16 cellular contexts compared by ENCODE assay signal in genomic region chr3:8625991-8626390, GRCh38. TPM values are rescaled to one million over a fixed set of nuclear protein-coding genes. Genes with fewer than 3 reads are reported as not detected.
A peak's percentile ranks its signal among the peaks of the same experiment; 100 is the strongest.
DNase-seq lines count a peak whose midpoint lies in the region; TF ChIP-seq lines count a peak whose summit lies in the region.
"Had no signal": no experiment of that assay in that cellular context is flagged by ENCODE, and none has a peak within 500 bp of the region (broad histone marks: within the 10 kb centered on the region; RNA-seq: fewer than 3 reads in every experiment).

No MANE protein-coding gene starts in this region.

- no peaks in the 10 kb centered on the region for H3K36me3 ChIP-seq in adipocyte (ENCODE audit: control insufficient read depth, insufficient read depth, low read length, severe bottlenecking)
- H3K36me3 ChIP-seq: lower lobe of right lung had no signal

- no peak for TF ChIP-seq CTCF in AG10803 (conservative IDR thresholded peaks at IDR 0.05; ENCODE audit: low read length)

- DNase-seq in AG10803 (ENCODE audit: low read depth) (peak; percentile 45), HT1080 (ENCODE audit: low read depth) (peak; percentile 34), adipocyte (ENCODE audit: low read depth) (peak; percentile 21), myocyte (ENCODE audit: low read depth) (peak; percentile 84), T-helper 2 cell (no peak), superior temporal gyrus (ENCODE audit: extremely low spot score) (no peak)
- no peak for DNase-seq in stimulated activated CD4-positive, alpha-beta T cell treated with anti-CD3 and anti-CD28 coated beads, Interleukin-4, amount 100 ng/mL, for 24 hours
- DNase-seq in activated CD4-positive, alpha-beta T cell treated with anti-CD3 and anti-CD28 coated beads for 4 hours: no peak
- DNase-seq: activated CD4-positive, alpha-beta memory T cell treated with anti-CD3 and anti-CD28 coated beads, Interleukin-2, amount 10 ng/mL, durations not matched to agents 7 days and 5 days; amygdala; COR-L47; lower lobe of right lung; naive thymus-derived CD8-positive, alpha-beta T cell; NCI-H2081 treated with DMSO at 0.1 percent for 48 hours; NCI-H526; psoas muscle had no signal

- no peaks in the 10 kb centered on the region for H3K9me3 ChIP-seq in adipocyte (ENCODE audit: control insufficient read depth, low read length)
- H3K9me3 ChIP-seq: lower lobe of right lung, psoas muscle had no signal

- peaks cover 24% of the 10 kb centered on the region for H3K4me1 ChIP-seq in adipocyte (ENCODE audit: control insufficient read depth, insufficient read depth, low read length)

- no peak overlapping the region for H3K4me3 ChIP-seq in AG10803 (ENCODE audit: low read length)
- no peak overlapping the region for H3K4me3 ChIP-seq in adipocyte (ENCODE audit: low read length)
- H3K4me3 ChIP-seq: lower lobe of right lung, psoas muscle had no signal

- no peak overlapping the region for H3K9ac ChIP-seq in adipocyte (ENCODE audit: low read length)

- H3K27me3 ChIP-seq in adipocyte (replicated peaks; ENCODE audit: control insufficient read depth, insufficient read depth, low read length): peaks cover 21% of the 10 kb centered on the region

RNA-seq across cellular contexts. Expression of gene SSUH2, which starts 18.6 kb away (rescaled TPM):
- 0.37 TPM in 1 of 2 replicates, not detected in the other for total RNA-seq in HT1080 (2014; rRNA removed; shearing (Covaris generic))
- polyA plus RNA-seq in HT1080 (2015; cell fraction: cytosol; rRNA removed): 0.06 and 0.17 TPM in 2 replicates
- 0.28 and 0.49 TPM in 2 replicates for polyA plus RNA-seq in HT1080 (2015; cell fraction: nucleus; rRNA removed)
- total RNA-seq in myocyte: 0.05 and 0.16 TPM in 2 replicates
- polyA plus RNA-seq in myocyte (2012): 0.13 TPM
- total RNA-seq: activated CD4-positive, alpha-beta memory T cell treated with anti-CD3 and anti-CD28 coated beads, Interleukin-2, amount 10 ng/mL, durations not matched to agents 7 days and 5 days; lower lobe of right lung; naive thymus-derived CD8-positive, alpha-beta T cell had no signal
- polyA plus RNA-seq: naive thymus-derived CD8-positive, alpha-beta T cell had no signal

Comparison
In these comparisons a context has a peak if more than half of its experiments do, and no peak if none do; other contexts are left out.
1. DNase-seq: peak in AG10803 (single experiment), HT1080 (single experiment), adipocyte (single experiment) and myocyte (single experiment); none in T-helper 2 cell (0 of 5), stimulated activated CD4-positive, alpha-beta T cell treated with anti-CD3 and anti-CD28 coated beads, Interleukin-4, amount 100 ng/mL, for 24 hours (single experiment), superior temporal gyrus (single experiment) and activated CD4-positive, alpha-beta T cell treated with anti-CD3 and anti-CD28 coated beads for 4 hours (0 of 2).